8 cellular contexts compared by ENCODE assay signal in the genomic region with DNA sequence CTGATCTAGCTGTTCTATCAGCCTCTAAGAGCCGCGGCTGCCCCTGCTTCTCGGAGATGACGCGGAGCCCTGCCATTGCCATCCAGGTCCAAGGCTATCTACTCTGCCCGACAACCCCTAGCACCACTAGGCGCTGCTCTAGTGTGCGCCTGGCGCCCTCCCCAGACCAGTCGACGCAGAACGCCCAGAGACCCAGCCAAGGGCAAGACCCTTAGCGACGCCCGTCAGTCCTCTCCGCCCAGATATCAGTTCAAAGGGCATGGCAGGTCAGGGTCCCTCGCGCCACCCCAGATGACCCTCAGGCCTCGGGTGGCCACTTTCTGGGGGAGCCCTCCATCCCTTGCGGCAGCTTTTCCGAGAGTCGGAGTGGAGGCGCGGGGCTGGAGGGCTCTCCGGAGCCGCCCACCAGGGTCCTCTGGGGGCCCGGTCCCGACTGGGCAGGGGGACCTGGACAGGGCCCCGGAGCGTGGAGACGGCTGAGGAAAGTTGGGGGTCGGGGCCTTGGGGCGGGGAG. TPM values are rescaled to one million over a fixed set of nuclear protein-coding genes. Genes with fewer than 3 reads are reported as not detected.
DNase-seq lines count a peak whose midpoint lies in the region; ATAC-seq and TF ChIP-seq lines count a peak whose summit lies in the region.

No MANE protein-coding gene starts in this region.

- H3K4me1 ChIP-seq in suprapubic skin: peaks cover 23% of the 10 kb centered on the region

- no peak for TF ChIP-seq EP300 in suprapubic skin (IDR thresholded peaks at IDR 0.05)

- H3K36me3 ChIP-seq in suprapubic skin: no peaks in the 10 kb centered on the region

- ATAC-seq in GM21723 (IDR thresholded peaks at IDR 0.05; ENCODE audit: unreplicated experiment): peak; percentile 53
- no peak for ATAC-seq in GM19035 (IDR thresholded peaks at IDR 0.05; ENCODE audit: unreplicated experiment)

- H3K4me3 ChIP-seq in AG09309 (ENCODE audit: control insufficient read depth, low read depth, low read length): no peak overlapping the region; the same call in 1 of the 2 replicates
- peak overlapping the region; percentile 4 for H3K4me3 ChIP-seq in lower leg skin (ENCODE audit: low read depth, poor library complexity, severe bottlenecking)
- peak overlapping the region; percentile 60 for H3K4me3 ChIP-seq in suprapubic skin

- peaks cover 38% of the 10 kb centered on the region for H3K27me3 ChIP-seq in suprapubic skin

- no peak overlapping the region for H3K27ac ChIP-seq in suprapubic skin

- intact Hi-C loops in lower leg skin (cut with DNase I; ENCODE audit: low total_unique reads): no loop called here

- no peaks in the 10 kb centered on the region for H3K9me3 ChIP-seq in suprapubic skin

- WGBS in lower leg skin, 2 donors: 8 to 11% methylated on average over 16 to 31 of the region's 33 CpGs
- WGBS in suprapubic skin: no CpG with 5 or more reads among the region's 33 CpGs

- TF ChIP-seq POLR2A in lower leg skin (IDR thresholded peaks at IDR 0.05) (no peak), suprapubic skin (IDR thresholded peaks at IDR 0.05) (no peak)

- TF ChIP-seq CTCF in AG09309 (IDR thresholded peaks at IDR 0.05; ENCODE audit: control insufficient read depth, insufficient read depth, low read depth, low read length, missing control alignments): peak; percentile 25
- no peak for TF ChIP-seq CTCF in lower leg skin (IDR thresholded peaks at IDR 0.05)
- TF ChIP-seq CTCF in suprapubic skin (IDR thresholded peaks at IDR 0.05): no peak

- DNase-seq in AG09309 (ENCODE audit: low read depth) (no peak), NCI-H510A (lab: John Stamatoyannopoulos, UW) (peak; percentile 60), ecto neural progenitor cell (ENCODE audit: low spot score) (peak; percentile 86), lower leg skin (ENCODE audit: low spot score in 2 of 2) (peak in 1 of 2 donors; percentile 86), suprapubic skin (ENCODE audit: low spot score in 2 of 2) (peak in 1 of 2 donors; percentile 78), NCI-H226 (no peak)

RNA-seq across cellular contexts. Expression of gene CLSTN2, which starts 0.4 kb away (rescaled TPM):
- total RNA-seq in lower leg skin (1 to 10 TPM; 3.1 to 7.9 (median 4.7) TPM), suprapubic skin (10 to 100 TPM in 1 of 4 donors, 1 to 10 TPM in 3; 4.3 to 14.1 (median 7.4) TPM)

Comparison
In these comparisons a context has a peak if more than half of its experiments do, and no peak if none do; other contexts are left out.
1. DNase-seq: peak in NCI-H510A (single experiment) and ecto neural progenitor cell (single experiment); none in AG09309 (single experiment) and NCI-H226 (single experiment).